ENCODE assay signal across 12 cellular contexts in the genomic region with DNA sequence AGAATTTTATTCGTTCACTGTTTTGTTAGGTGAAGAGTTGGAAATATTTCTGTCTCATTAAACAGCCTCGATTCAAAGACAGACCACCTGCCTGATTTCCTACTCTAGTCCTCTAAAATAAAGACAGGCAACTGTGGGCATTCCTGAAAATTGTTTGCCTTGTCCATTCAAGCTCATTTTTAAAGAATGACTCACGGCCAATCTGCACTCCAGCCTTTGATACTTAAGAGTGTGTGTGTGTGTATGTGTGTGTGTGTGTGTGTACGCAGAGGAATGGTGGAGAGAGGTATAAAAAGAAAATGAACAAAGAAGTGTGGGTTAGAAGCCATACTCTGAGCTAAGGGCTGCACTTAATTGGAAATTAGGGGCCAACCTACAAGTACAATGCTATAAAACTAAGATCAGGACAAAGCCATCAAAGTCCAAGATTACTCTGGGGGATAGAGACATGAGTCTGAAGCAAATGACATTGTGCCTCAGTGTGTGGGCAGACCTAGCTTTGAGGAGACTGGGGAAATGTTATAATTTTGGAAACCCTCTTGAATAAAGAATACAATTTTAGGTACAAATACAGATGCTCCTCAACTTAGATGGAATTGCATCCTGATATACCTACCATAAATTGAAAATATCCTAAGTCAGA. TPM values are rescaled to one million over a fixed set of nuclear protein-coding genes. Genes with fewer than 3 reads are reported as not detected.
DNase-seq lines count a peak whose midpoint lies in the region; ATAC-seq and TF ChIP-seq lines count a peak whose summit lies in the region.
"Had no signal": no experiment of that assay in that cellular context is flagged by ENCODE, and none has a peak within 500 bp of the region (broad histone marks: within the 10 kb centered on the region; RNA-seq: fewer than 3 reads in every experiment).

No MANE protein-coding gene starts in this region.

- H3K27me3 ChIP-seq in RWPE2 (ENCODE audit: insufficient read depth, poor library complexity, severe bottlenecking) = no peaks in the 10 kb centered on the region
- no peaks in the 10 kb centered on the region for H3K27me3 ChIP-seq in upper lobe of left lung
- H3K27me3 ChIP-seq: neutrophil had no signal

- 43 to 46% methylated on average over 4 of the region's 4 CpGs for WGBS in upper lobe of left lung, 2 donors

- H3K4me3 ChIP-seq in RWPE2 (ENCODE audit: severe bottlenecking) = no peak overlapping the region
- H3K4me3 ChIP-seq in fibroblast of villous mesenchyme (ENCODE audit: low read depth, low read length) = no peak overlapping the region
- no peak overlapping the region for H3K4me3 ChIP-seq in upper lobe of left lung

- peak; percentile 94 for ATAC-seq in RWPE2 (ENCODE audit: low read depth)
- ATAC-seq in upper lobe of left lung (ENCODE audit: low FRiP score in 2 of 2) = peak; percentile 31 to 80
- ATAC-seq in HG03521 (IDR thresholded peaks at IDR 0.05; ENCODE audit: unreplicated experiment) = no peak
- ATAC-seq in HG03432 (IDR thresholded peaks at IDR 0.05; ENCODE audit: unreplicated experiment) = no peak

- no peak for TF ChIP-seq POLR2A in upper lobe of left lung (IDR thresholded peaks at IDR 0.05)

- H3K27ac ChIP-seq in RWPE2 (ENCODE audit: poor library complexity, severe bottlenecking) (no peak overlapping the region), upper lobe of left lung (no peak overlapping the region)
- H3K27ac ChIP-seq: 22Rv1, neutrophil had no signal

- H3K4me1 ChIP-seq in RWPE2 (ENCODE audit: insufficient read depth, poor library complexity, severe bottlenecking) = peaks cover 8% of the 10 kb centered on the region
- H3K4me1 ChIP-seq in upper lobe of left lung = peaks cover 0 to 11% (median 3%) of the 10 kb centered on the region in 4 donors

- H3K9me3 ChIP-seq in RWPE2 (ENCODE audit: severe bottlenecking) (no peaks in the 10 kb centered on the region), upper lobe of left lung (no peaks in the 10 kb centered on the region)
- H3K9me3 ChIP-seq: neutrophil had no signal

- H3K36me3 ChIP-seq in RWPE2 (ENCODE audit: low read depth) (no peaks in the 10 kb centered on the region), upper lobe of left lung (no peaks in the 10 kb centered on the region)
- H3K36me3 ChIP-seq: neutrophil had no signal

- DNase-seq in NCI-H2196 (lab: John Stamatoyannopoulos, UW; ENCODE audit: unreplicated experiment) (peak; percentile 17), NCI-H2196 treated with DMSO at 0.1 percent for 48 hours (lab: John Stamatoyannopoulos, UW; ENCODE audit: unreplicated experiment) (no peak), RWPE2 (ENCODE audit: low spot score) (no peak), fibroblast of villous mesenchyme (ENCODE audit: low read depth) (peak; percentile 85), upper lobe of left lung (peak in 1 of 2 donors; percentile 38)
- no peak for DNase-seq in stimulated activated naive CD4-positive, alpha-beta T cell (lab: John Stamatoyannopoulos, UW)
- DNase-seq: activated CD4-positive, alpha-beta T cell treated with anti-CD3 and anti-CD28 coated beads for 48 hours; anterior cingulate cortex had no signal

- peak in 1 of 4 donors; percentile 45 for TF ChIP-seq EP300 in upper lobe of left lung (IDR thresholded peaks at IDR 0.05)

- TF ChIP-seq CTCF in RWPE2 (IDR thresholded peaks at IDR 0.05; ENCODE audit: poor library complexity, severe bottlenecking) (no peak), fibroblast of villous mesenchyme (IDR thresholded peaks at IDR 0.05; ENCODE audit: insufficient read depth, low read depth, low read length) (no peak), upper lobe of left lung (IDR thresholded peaks at IDR 0.05) (no peak)

RNA-seq across cellular contexts. Expression of gene SOCS2, which starts 45.6 kb away (rescaled TPM):
- 37.6 and 45.1 TPM in 2 replicates for total RNA-seq in fibroblast of villous mesenchyme
- 10 to 100 TPM; 18.3 to 63.0 (median 34.6) TPM for total RNA-seq in upper lobe of left lung

RNA-seq across cellular contexts. Expression of gene MRPL42, which starts 59.6 kb away (rescaled TPM):
- total RNA-seq in fibroblast of villous mesenchyme (29.3 and 57.0 TPM in 2 replicates), upper lobe of left lung (10 to 100 TPM; 15.5 to 63.8 (median 36.7) TPM)

Comparison
In these comparisons a context has a peak if more than half of its experiments do, and no peak if none do; other contexts are left out.
1. DNase-seq: peak in NCI-H2196 (single experiment) and fibroblast of villous mesenchyme (single experiment); none in NCI-H2196 treated with DMSO at 0.1 percent for 48 hours (single experiment), RWPE2 (single experiment) and stimulated activated naive CD4-positive, alpha-beta T cell (0 of 6).
2. ATAC-seq: peak in RWPE2 (single experiment) and upper lobe of left lung (2 of 2); none in HG03521 (single experiment) and HG03432 (single experiment).